ENCODE assay signal across 10 cellular contexts in genomic region chr3:134030382-134030753, GRCh38. TPM values are rescaled to one million over a fixed set of nuclear protein-coding genes. Genes with fewer than 3 reads are reported as not detected.
A peak's percentile ranks its signal among the peaks of the same experiment; 100 is the strongest.
DNase-seq lines count a peak whose midpoint lies in the region; ATAC-seq, FAIRE-seq and TF ChIP-seq lines count a peak whose summit lies in the region.
"Had no signal": no experiment of that assay in that cellular context is flagged by ENCODE, and none has a peak within 500 bp of the region (broad histone marks: within the 10 kb centered on the region; RNA-seq: fewer than 3 reads in every experiment).

No MANE protein-coding gene starts in this region.

- H3K36me3 ChIP-seq in kidney (ENCODE audit: control insufficient read depth in 1 of 2, insufficient read depth in 2 of 2, low read length in 2 of 2) = no peaks in the 10 kb centered on the region
- no peaks in the 10 kb centered on the region for H3K36me3 ChIP-seq in tibial artery

- H3K9me3 ChIP-seq in kidney (ENCODE audit: control insufficient read depth in 1 of 2, low read length in 2 of 2) (no peaks in the 10 kb centered on the region), tibial artery (no peaks in the 10 kb centered on the region)
- H3K9me3 ChIP-seq: SJSA1 had no signal

- H3K4me1 ChIP-seq in kidney (ENCODE audit: control insufficient read depth in 1 of 2, insufficient read depth in 1 of 2, low read depth in 1 of 2, low read length in 2 of 2) (peaks cover 0 to 6% of the 10 kb centered on the region in 2 donors), tibial artery (peaks cover 0 to 20% (median 16%) of the 10 kb centered on the region in 4 donors)

- no peak for DNase-seq in activated T-cell treated with anti-CD3 and anti-CD28 coated beads, Interleukin-2, amount 50 U/mL, for 24 hours
- DNase-seq in activated T-cell treated with anti-CD3 and anti-CD28 coated beads for 4 hours (no peak), kidney (no peak), tibial artery (no peak), NAMALWA (ENCODE audit: low spot score) (no peak)
- DNase-seq in activated naive CD8-positive, alpha-beta T cell treated with anti-CD3 and anti-CD28 coated beads for 36 hours = no peak
- DNase-seq: DMS 273 treated with DMSO at 0.1 percent for 48 hours had no signal

- peak overlapping the region; percentile 28 for H3K4me3 Mint-ChIP-seq in activated T-cell treated with anti-CD3 and anti-CD28 coated beads, Interleukin-2, amount 50 U/mL, for 24 hours
- H3K4me3 Mint-ChIP-seq in activated naive CD8-positive, alpha-beta T cell treated with anti-CD3 and anti-CD28 coated beads for 36 hours = peak overlapping the region; percentile 72

- H3K4me1 Mint-ChIP-seq in activated T-cell treated with anti-CD3 and anti-CD28 coated beads, Interleukin-2, amount 50 U/mL, for 24 hours (ENCODE audit: low read depth) = peaks cover 5% of the 10 kb centered on the region
- peaks cover 5% of the 10 kb centered on the region for H3K4me1 Mint-ChIP-seq in activated naive CD8-positive, alpha-beta T cell treated with anti-CD3 and anti-CD28 coated beads for 36 hours

- ATAC-seq in HG03280 (IDR thresholded peaks at IDR 0.05; ENCODE audit: unreplicated experiment) (no peak), GM18858 (IDR thresholded peaks at IDR 0.05; ENCODE audit: unreplicated experiment) (no peak)

- TF ChIP-seq CTCF in kidney (IDR thresholded peaks at IDR 0.05; ENCODE audit: borderline replicate concordance, extremely low read depth, insufficient read depth) = no peak
- TF ChIP-seq CTCF in tibial artery (IDR thresholded peaks at IDR 0.05) = no peak

- FAIRE-seq in kidney (lab: Jason Lieb, UNC) = no peak

- peak overlapping the region; percentile 45 to 76 for H3K4me3 ChIP-seq in kidney (ENCODE audit: low read length in 2 of 2)
- peak overlapping the region; percentile 49 to 61 for H3K4me3 ChIP-seq in tibial artery

- H3K9ac ChIP-seq in kidney (ENCODE audit: low read length in 2 of 2) = no peak overlapping the region

- H3K27me3 ChIP-seq in tibial artery = peaks cover 0 to 29% of the 10 kb centered on the region in 2 donors

- no peak overlapping the region for H3K27ac Mint-ChIP-seq in activated T-cell treated with anti-CD3 and anti-CD28 coated beads, Interleukin-2, amount 50 U/mL, for 24 hours
- H3K27ac Mint-ChIP-seq in activated naive CD8-positive, alpha-beta T cell treated with anti-CD3 and anti-CD28 coated beads for 36 hours = no peak overlapping the region

- no peaks in the 10 kb centered on the region for H3K9me3 Mint-ChIP-seq in activated T-cell treated with anti-CD3 and anti-CD28 coated beads, Interleukin-2, amount 50 U/mL, for 24 hours
- no peaks in the 10 kb centered on the region for H3K9me3 Mint-ChIP-seq in activated naive CD8-positive, alpha-beta T cell treated with anti-CD3 and anti-CD28 coated beads for 36 hours

- H3K27ac ChIP-seq in kidney (ENCODE audit: low read depth in 2 of 2, low read length in 2 of 2) (peak overlapping the region in 1 of 2 donors; percentile 37), tibial artery (no peak overlapping the region)
- H3K27ac ChIP-seq: SJSA1 had no signal

- no peaks in the 10 kb centered on the region for H3K36me3 Mint-ChIP-seq in activated T-cell treated with anti-CD3 and anti-CD28 coated beads, Interleukin-2, amount 50 U/mL, for 24 hours (ENCODE audit: low read depth)
- no peaks in the 10 kb centered on the region for H3K36me3 Mint-ChIP-seq in activated naive CD8-positive, alpha-beta T cell treated with anti-CD3 and anti-CD28 coated beads for 36 hours

- H3K27me3 Mint-ChIP-seq in activated T-cell treated with anti-CD3 and anti-CD28 coated beads, Interleukin-2, amount 50 U/mL, for 24 hours = peaks cover 65% of the 10 kb centered on the region
- H3K27me3 Mint-ChIP-seq in activated naive CD8-positive, alpha-beta T cell treated with anti-CD3 and anti-CD28 coated beads for 36 hours = peaks cover 54% of the 10 kb centered on the region

- intact Hi-C loops in kidney (cut with DNase I) (no loop called here), tibial artery (cut with DNase I; ENCODE audit: low total_unique reads) (no loop called here)

RNA-seq across cellular contexts. Expression of gene SLCO2A1, which starts 0.6 kb away (rescaled TPM):
- under 1 TPM in 1 of 2 experiments, not detected in 1; 0.08 TPM for total RNA-seq in activated naive CD8-positive, alpha-beta T cell treated with anti-CD3 and anti-CD28 coated beads for 36 hours
- total RNA-seq in kidney = 169 TPM
- 27.2 TPM for polyA plus RNA-seq in kidney (ENCODE audit: insufficient read depth, low read depth, low replicate concordance)

Comparison
In these comparisons a context has a peak if more than half of its experiments do, and no peak if none do; other contexts are left out.
1. RNA of gene SLCO2A1, which starts 0.6 kb away (total RNA-seq): 169 TPM in kidney (single experiment); 0.08 TPM in activated naive CD8-positive, alpha-beta T cell treated with anti-CD3 and anti-CD28 coated beads for 36 hours; every median in the first group is over 100 times any median in the second.